Comparison of ENCODE assay signal across 8 cellular contexts in genomic region chr17:59331129-59331928, GRCh38. TPM values are rescaled to one million over a fixed set of nuclear protein-coding genes. Genes with fewer than 3 reads are reported as not detected.
DNase-seq lines count a peak whose midpoint lies in the region; ATAC-seq and TF ChIP-seq lines count a peak whose summit lies in the region.

YPEL2 (plus strand) TSS chr17:59331655; CDS start chr17:59353410, 21,755 bp downstream.

- 0% methylated on average over 32 to 59 of the region's 71 CpGs for WGBS in mesodermal cell (ENCODE audit: insufficient coverage in 2 of 2), 2 experiments

- H3K4me1 Mint-ChIP-seq in endothelial cell (ENCODE audit: unreplicated experiment) = peaks cover 69% of the 10 kb centered on the region

- peak within 1 kb of the TSS; percentile 90 for H3K4me2 ChIP-seq in OCI-LY1 (ENCODE audit: low read length)

- H3K27ac ChIP-seq in OCI-LY1 (ENCODE audit: low read depth, low read length, poor library complexity, severe bottlenecking) (no peak within 1 kb of the TSS), mesodermal cell (ENCODE audit: low read depth, low read length, severe bottlenecking) (peak within 1 kb of the TSS; percentile 88)

- H3K4me1 ChIP-seq in OCI-LY1 (ENCODE audit: insufficient read depth, low read length, severe bottlenecking) (peaks cover 23% of the 10 kb centered on the region), mesodermal cell (ENCODE audit: control insufficient read depth, insufficient read depth, low read length, poor library complexity, severe bottlenecking) (peaks cover 48% of the 10 kb centered on the region)

- H4K20me1 ChIP-seq in OCI-LY1 (ENCODE audit: insufficient read depth, low read length) = no peaks in the 10 kb centered on the region

- no peak for TF ChIP-seq CTCF in OCI-LY1 (IDR thresholded peaks at IDR 0.05; ENCODE audit: low read length)
- TF ChIP-seq CTCF in endothelial cell (IDR thresholded peaks at IDR 0.05; ENCODE audit: unreplicated experiment) = no peak

- DNase-seq in COLO829 (ENCODE audit: low spot score) (peak; percentile 78), HuH-7 (ENCODE audit: low spot score) (peak; percentile 99), endothelial cell (ENCODE audit: low spot score) (peak; percentile 97)
- DNase-seq in activated CD8-positive, alpha-beta memory T cell treated with anti-CD3 and anti-CD28 coated beads, Interleukin-2, amount 50 U/mL, for 48 hours = peak; percentile 91
- peak; percentile 77 for DNase-seq in stimulated activated CD8-positive, alpha-beta memory T cell treated with anti-CD3 and anti-CD28 coated beads, Interleukin-15, amount 100 ng/mL, for 1 hour (ENCODE audit: low read depth)

- H3K27me3 Mint-ChIP-seq in endothelial cell (ENCODE audit: unreplicated experiment) = peaks cover 10% of the 10 kb centered on the region

- peak within 1 kb of the TSS; percentile 59; the same call in 1 of the 2 replicates for H3K9ac ChIP-seq in OCI-LY1 (ENCODE audit: low read length)

- H3K36me3 Mint-ChIP-seq in endothelial cell (ENCODE audit: low read depth, unreplicated experiment) = peaks cover 9% of the 10 kb centered on the region

- peak within 1 kb of the TSS; percentile 98 for H3K4me3 Mint-ChIP-seq in endothelial cell (ENCODE audit: unreplicated experiment)

- ATAC-seq in GM21447 (IDR thresholded peaks at IDR 0.05; ENCODE audit: unreplicated experiment) = peak; percentile 91

- peak within 1 kb of the TSS; percentile 92 for H3K27ac Mint-ChIP-seq in endothelial cell (ENCODE audit: unreplicated experiment)

- no peaks in the 10 kb centered on the region for H3K36me3 ChIP-seq in OCI-LY1 (ENCODE audit: insufficient read depth, low read length)
- H3K36me3 ChIP-seq in mesodermal cell (ENCODE audit: control insufficient read depth, insufficient read depth, low read length) = no peaks in the 10 kb centered on the region

- H3F3A ChIP-seq in OCI-LY1 (ENCODE audit: insufficient read depth, low read length) = peaks cover 3% of the 10 kb centered on the region; the same call in 1 of the 2 replicates

- H3K9me3 ChIP-seq in OCI-LY1 (ENCODE audit: low read length) = no peaks in the 10 kb centered on the region
- no peaks in the 10 kb centered on the region for H3K9me3 ChIP-seq in mesodermal cell (ENCODE audit: control insufficient read depth, low read length)

- H3K9me2 ChIP-seq in OCI-LY1 (ENCODE audit: low read depth, low read length) = no peaks in the 10 kb centered on the region

- H3K4me3 ChIP-seq in OCI-LY1 (ENCODE audit: low read depth, low read length, poor library complexity, severe bottlenecking) (peak within 1 kb of the TSS; percentile 82), mesodermal cell (ENCODE audit: extremely low read depth, insufficient read depth, low read length, poor library complexity, severe bottlenecking) (peak within 1 kb of the TSS; percentile 94)

- no peaks in the 10 kb centered on the region for H3K79me2 ChIP-seq in OCI-LY1 (ENCODE audit: insufficient read depth, low read length)

- no peaks in the 10 kb centered on the region for H3K9me3 Mint-ChIP-seq in endothelial cell (ENCODE audit: unreplicated experiment)

- H3K27me3 ChIP-seq in OCI-LY1 (ENCODE audit: insufficient read depth, low read length) = no peaks in the 10 kb centered on the region

- 0 out of 2 replicates have a peak within 1 kb of the TSS, but pooled peaks have one; percentile 85 for H2AFZ ChIP-seq in OCI-LY1 (ENCODE audit: low read length)

RNA-seq across cellular contexts. Expression of gene YPEL2, which starts in this region (rescaled TPM):
- 16.7 TPM for total RNA-seq in endothelial cell (ENCODE audit: unreplicated experiment)
- 22.0 TPM for polyA plus RNA-seq in mesodermal cell (2013, experiment 1 of 2)
- polyA plus RNA-seq in mesodermal cell (2013, experiment 2 of 2) = 19.1 TPM
